In genomic region chr16:72664480-72665408, GRCh38 we compare ENCODE assay signal across 1 cellular context.
A peak's percentile ranks its signal among the peaks of the same experiment; 100 is the strongest.
TF ChIP-seq lines count a peak whose summit lies in the region.

No MANE protein-coding gene starts in this region.

TF ChIP-seq in GM12878, 131 proteins besides CTCF, POLR2A, EP300 and RAD21 (continued from another document):
- TF ChIP-seq NKRF (conservative IDR thresholded peaks at IDR 0.05) (peak; percentile 99), GABPA (IDR thresholded peaks at IDR 0.05; ENCODE audit: low read depth) (peak; percentile 87), SRF (IDR thresholded peaks at IDR 0.05; ENCODE audit: low read depth in 2 of 2, low read length in 2 of 2) (peak in 1 of 2 experiments; percentile 43; a peak in 1 of 4 replicates), POLR2AphosphoS2 (IDR thresholded peaks at IDR 0.05; ENCODE audit: low read depth, low read length) (no peak), PML (IDR thresholded peaks at IDR 0.05; ENCODE audit: low read length) (peak; percentile 54; the same call in 1 of the 2 replicates), FOXM1 (IDR thresholded peaks at IDR 0.05; ENCODE audit: low read depth, low read length) (peak; percentile 59), STAT3 (IDR thresholded peaks at IDR 0.05; ENCODE audit: low read depth, low read length) (no peak)
